In genomic region chr4:110005461-110006056, GRCh38 we compare ENCODE assay signal across 8 cellular contexts.
A peak's percentile ranks its signal among the peaks of the same experiment; 100 is the strongest.
DNase-seq lines count a peak whose midpoint lies in the region; ATAC-seq, FAIRE-seq and TF ChIP-seq lines count a peak whose summit lies in the region.

No MANE protein-coding gene starts in this region.

- peak; percentile 88 for TF ChIP-seq CTCF in CD4-positive, alpha-beta T cell (IDR thresholded peaks at IDR 0.05)
- TF ChIP-seq CTCF in K562 (IDR thresholded peaks at IDR 0.05 in 2 of 3, conservative IDR thresholded peaks at IDR 0.05 in 1 of 3; ENCODE audit: insufficient read depth in 2 of 3, low read depth in 1 of 3, low read length in 3 of 3) (peak; percentile 65 to 93 (median 68); a peak in 5 of 6 replicates), keratinocyte (optimal IDR thresholded peaks at IDR 0.05 in 1 of 3, IDR thresholded peaks at IDR 0.05 in 1 of 3, conservative IDR thresholded peaks at IDR 0.05 in 1 of 3; ENCODE audit: extremely low read depth in 1 of 3, insufficient read depth in 2 of 3, low read length in 3 of 3) (peak in 2 of 3 experiments; percentile 55 to 70), tibial nerve (IDR thresholded peaks at IDR 0.05) (peak; percentile 59 to 68 (median 62))

- H3K9ac ChIP-seq in K562 (ENCODE audit: insufficient read depth in 1 of 2, low read depth in 2 of 2, low read length in 2 of 2) (no peak overlapping the region), keratinocyte (ENCODE audit: control insufficient read depth, extremely low read depth, insufficient read depth, low read length) (no peak overlapping the region)

- in situ Hi-C loops in K562 (cut with MboI), result loop anchor here (10.0 kb wide), 1 partner anchor 319 kb away; no protein-coding TSS in a partner anchor

- no peaks in the 10 kb centered on the region for H3K4me1 Mint-ChIP-seq in CD4-positive, alpha-beta T cell (ENCODE audit: low read depth)

- no peak for TF ChIP-seq EP300 in K562 (IDR thresholded peaks at IDR 0.05; ENCODE audit: low read length)
- no peak for TF ChIP-seq EP300 in tibial nerve (IDR thresholded peaks at IDR 0.05)

- intact Hi-C loops in CD4-positive, alpha-beta T cell (cut with DNase I, micrococcal nuclease), result loop anchor here (1.0 to 10.0 kb wide), 5 partner anchors 206 to 1279 kb away; no protein-coding TSS in a partner anchor
- intact Hi-C loops in K562 (cut with micrococcal nuclease), result loop anchor here (1.0 to 10.0 kb wide), 6 partner anchors 199 to 511 kb away; no protein-coding TSS in a partner anchor

- H3K4me3 ChIP-seq in K562 (no peak overlapping the region), keratinocyte (ENCODE audit: control insufficient read depth in 2 of 3, extremely low read depth in 1 of 3, insufficient read depth in 2 of 3, low read depth in 1 of 3, low read length in 3 of 3) (no peak overlapping the region), tibial nerve (no peak overlapping the region)

- POLR2A ChIA-PET in CD4-positive, alpha-beta T cell (lab: Charles Lee), result interaction anchor here (0.7 kb wide), 1 partner anchor 516 kb away, joined by 4 read pairs; no protein-coding TSS in a partner anchor
- POLR2A ChIA-PET in K562 (lab: Yijun Ruan, JAX), result no interaction called here

- H3K36me3 ChIP-seq in K562 (ENCODE audit: control insufficient read depth, insufficient read depth, low read length) (no peaks in the 10 kb centered on the region), keratinocyte (ENCODE audit: control insufficient read depth in 2 of 2, extremely low read depth in 1 of 2, insufficient read depth in 2 of 2, low read length in 2 of 2) (no peaks in the 10 kb centered on the region), tibial nerve (no peaks in the 10 kb centered on the region)

- FAIRE-seq in K562 (lab: Jason Lieb, UNC), result peak; percentile 94
- FAIRE-seq in keratinocyte (lab: Jason Lieb, UNC), result peak; percentile 72

- H3K27me3 ChIP-seq in CD4-positive, alpha-beta T cell (ENCODE audit: control insufficient read depth, insufficient read depth, low read length), result no peaks in the 10 kb centered on the region
- H3K27me3 ChIP-seq in K562 (ENCODE audit: control insufficient read depth in 2 of 2, insufficient read depth in 2 of 2, low read length in 2 of 2), result no peaks in the 10 kb centered on the region
- H3K27me3 ChIP-seq in keratinocyte (ENCODE audit: control insufficient read depth, extremely low read depth, insufficient read depth, low read length), result no peaks in the 10 kb centered on the region
- no peaks in the 10 kb centered on the region for H3K27me3 ChIP-seq in tibial nerve

- no peaks in the 10 kb centered on the region for H3K9me3 Mint-ChIP-seq in CD4-positive, alpha-beta T cell

- TF ChIP-seq POLR2A in K562 (conservative IDR thresholded peaks at IDR 0.05) (no peak), tibial nerve (IDR thresholded peaks at IDR 0.05) (no peak)

- H3K4me1 ChIP-seq in K562 (replicated peaks in 1 of 2; ENCODE audit: control insufficient read depth in 2 of 2, insufficient read depth in 2 of 2, low read length in 2 of 2) (0 out of 5 replicates have a peak, but pooled peaks cover 0 to 2% of the 10 kb centered on the region in 2 experiments), keratinocyte (ENCODE audit: control insufficient read depth, extremely low read depth, insufficient read depth, low read length) (peaks cover 4% of the 10 kb centered on the region), tibial nerve (no peaks in the 10 kb centered on the region)

- CTCF ChIA-PET in CD4-positive, alpha-beta T cell (lab: Charles Lee), result interaction anchor here (0.7 to 2.0 kb wide), 6 partner anchors 505 to 519 kb away, joined by 3 to 10 read pairs (median 4); no protein-coding TSS in a partner anchor
- CTCF ChIA-PET in K562 (lab: Yijun Ruan, JAX; ENCODE audit: low intra/inter-chr PET ratio), result interaction anchor here (0.5 to 12.8 kb wide), 6 partner anchors 209 to 583 kb away, joined by 3 to 252 read pairs (median 5); no protein-coding TSS in a partner anchor

- H3K9me3 ChIP-seq in CD4-positive, alpha-beta T cell (ENCODE audit: control insufficient read depth, low read length), result no peaks in the 10 kb centered on the region
- no peaks in the 10 kb centered on the region for H3K9me3 ChIP-seq in K562 (replicated peaks; ENCODE audit: control insufficient read depth, insufficient read depth, low read depth, low read length)
- no peaks in the 10 kb centered on the region for H3K9me3 ChIP-seq in keratinocyte (ENCODE audit: control insufficient read depth, low read depth, low read length)
- H3K9me3 ChIP-seq in tibial nerve, result no peaks in the 10 kb centered on the region

- WGBS in K562 (ENCODE audit: insufficient coverage, low coverage, missing lambda C conversion rate), result 0% methylated on average over 1 of the region's 1 CpG
- WGBS in tibial nerve, 2 donors, result 2 to 8% methylated on average over 1 of the region's 1 CpG

- no TSS peak for BruUV-seq in K562 (replicated peaks; lab: Mats Ljungman, UMichigan)

- dilution Hi-C loops in keratinocyte (cut with MboI; ENCODE audit: extremely low pct_ligation_motif_present, low sequenced_read_pairs), result no loop called here

- H3K27me3 Mint-ChIP-seq in CD4-positive, alpha-beta T cell, result no peaks in the 10 kb centered on the region

- H3K27ac Mint-ChIP-seq in CD4-positive, alpha-beta T cell, result no peak overlapping the region

- H3K9me1 ChIP-seq in K562 (ENCODE audit: control insufficient read depth, insufficient read depth, low read length), result no peaks in the 10 kb centered on the region
- no peaks in the 10 kb centered on the region for H3K9me1 ChIP-seq in keratinocyte (ENCODE audit: control insufficient read depth, extremely low read depth, insufficient read depth, low read length)

- no peak for DNase-seq in CD4-positive, alpha-beta T cell
- DNase-seq in NCI-H226, result peak; percentile 22
- DNase-seq in K562 (ENCODE audit: extremely low read depth in 1 of 4, low spot score in 3 of 4), result peak; percentile 20 to 65 (median 40)
- peak; percentile 21 for DNase-seq in keratinocyte (ENCODE audit: low read depth, low spot score)
- DNase-seq in tibial nerve (ENCODE audit: low spot score in 2 of 2), result peak in 1 of 2 donors; percentile 11

- H3K4me2 ChIP-seq in K562 (ENCODE audit: insufficient read depth, low read length) (no peak overlapping the region), keratinocyte (ENCODE audit: control insufficient read depth, extremely low read depth, insufficient read depth, low read depth, low read length) (no peak overlapping the region)

- TF ChIP-seq RAD21 in K562 (CRISPR knock-in tag; conservative IDR thresholded peaks at IDR 0.05 in 1 of 2, IDR thresholded peaks at IDR 0.05 in 1 of 2), result peak; percentile 86 to 92

- no peaks in the 10 kb centered on the region for H3K36me3 Mint-ChIP-seq in CD4-positive, alpha-beta T cell (ENCODE audit: low read depth)

- H2AFZ ChIP-seq in K562 (ENCODE audit: low read depth, low read length) (no peak overlapping the region), keratinocyte (ENCODE audit: control insufficient read depth, low read length) (no peak overlapping the region)

- no peak overlapping the region for H3K27ac ChIP-seq in CD4-positive, alpha-beta T cell (ENCODE audit: low read depth, low read length)
- H3K27ac ChIP-seq in K562 (ENCODE audit: extremely low read depth, low read depth, low read length), result no peak overlapping the region
- H3K27ac ChIP-seq in keratinocyte (ENCODE audit: control insufficient read depth, insufficient read depth, low read length), result no peak overlapping the region
- no peak overlapping the region for H3K27ac ChIP-seq in tibial nerve

- ATAC-seq in CD4-positive, alpha-beta T cell (ENCODE audit: poor library complexity), result no peak
- ATAC-seq in GM18517 (IDR thresholded peaks at IDR 0.05; ENCODE audit: unreplicated experiment), result peak; percentile 82
- peak; percentile 63 for ATAC-seq in HG03066 (IDR thresholded peaks at IDR 0.05; ENCODE audit: low read depth, unreplicated experiment)
- peak; percentile 80 for ATAC-seq in K562
- ATAC-seq in GM19324 (IDR thresholded peaks at IDR 0.05; ENCODE audit: low FRiP score, unreplicated experiment), result no peak

- no peak overlapping the region for H3K4me3 Mint-ChIP-seq in CD4-positive, alpha-beta T cell

- no peaks in the 10 kb centered on the region for H4K20me1 ChIP-seq in K562 (replicated peaks; ENCODE audit: control insufficient read depth, insufficient read depth, low read length)
- no peaks in the 10 kb centered on the region for H4K20me1 ChIP-seq in keratinocyte (ENCODE audit: control insufficient read depth, extremely low read depth, insufficient read depth, low read length)

- H3K79me2 ChIP-seq in K562 (ENCODE audit: control insufficient read depth, insufficient read depth, low read length) (no peaks in the 10 kb centered on the region), keratinocyte (ENCODE audit: control insufficient read depth, insufficient read depth, low read length) (no peaks in the 10 kb centered on the region)

TF ChIP-seq in K562, 482 proteins besides CTCF, POLR2A, EP300 and RAD21 (continues in another document):
- TF ChIP-seq TEAD4 (IDR thresholded peaks at IDR 0.05; ENCODE audit: low read length) (peak; percentile 30; the same call in 1 of the 2 replicates), TEAD4 (CRISPR knock-in tag; IDR thresholded peaks at IDR 0.05; ENCODE audit: borderline replicate concordance) (no peak), MAFK (IDR thresholded peaks at IDR 0.05; ENCODE audit: low read length) (no peak), HLTF (IDR thresholded peaks at IDR 0.05) (no peak), MEIS2 (IDR thresholded peaks at IDR 0.05; ENCODE audit: partially characterized antibody) (peak; percentile 86), ARID2 (IDR thresholded peaks at IDR 0.05) (peak; percentile 65), ARID3A (IDR thresholded peaks at IDR 0.05; ENCODE audit: borderline replicate concordance, low read depth, low read length) (peak; percentile 31; the same call in 1 of the 2 replicates)

Comparison
In these comparisons a context has a peak if more than half of its experiments do, and no peak if none do; other contexts are left out.
1. ATAC-seq: peak in GM18517 (single experiment), HG03066 (single experiment) and K562 (single experiment); none in CD4-positive, alpha-beta T cell (single experiment) and GM19324 (single experiment).
2. DNase-seq: peak in NCI-H226 (single experiment), K562 (4 of 4) and keratinocyte (single experiment); none in CD4-positive, alpha-beta T cell (0 of 10).
3. Peak in every context shown above with its lines, with median percentiles within 50 percentile points of each other: CTCF ChIP-seq.